20 cellular contexts compared by ENCODE assay signal in the genomic region with DNA sequence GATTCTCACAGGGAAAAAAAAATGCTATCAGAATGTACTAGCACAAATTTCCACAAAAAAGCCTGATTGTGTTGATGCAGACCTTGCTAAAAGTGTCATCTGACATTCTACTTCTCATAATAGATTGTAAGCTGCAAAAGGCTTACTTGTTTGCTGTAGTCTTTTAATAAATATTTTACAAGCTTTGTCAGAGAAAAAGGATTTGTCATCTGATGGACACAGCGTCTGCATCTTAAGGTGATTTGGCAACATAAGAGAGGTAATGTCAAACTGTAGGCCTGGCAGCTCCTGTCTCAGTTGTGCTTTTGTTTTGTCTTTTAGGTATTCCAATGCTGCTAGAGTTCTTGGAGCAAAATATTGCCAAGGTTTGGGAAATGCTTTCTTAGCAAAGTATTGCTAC.
"Had no signal": no experiment of that assay in that cellular context is flagged by ENCODE, and none has a peak within 500 bp of the region (broad histone marks: within the 10 kb centered on the region; RNA-seq: fewer than 3 reads in every experiment).

No MANE protein-coding gene starts in this region.

- DNase-seq: dermis blood vessel endothelial cell; erythroblast; foreskin melanocyte; head of caudate nucleus; kidney glomerular epithelial cell; mesendoderm; naive B cell; psoas muscle; retina; right lobe of liver; stimulated activated CD4-positive, alpha-beta T cell treated with anti-CD3 and anti-CD28 coated beads, Interleukin-4, amount 100 ng/mL, for 1 hour; stimulated activated CD8-positive, alpha-beta memory T cell treated with anti-CD3 and anti-CD28 coated beads, Interleukin-4, amount 100 ng/mL, for 48 hours; stimulated activated naive CD8-positive, alpha-beta T cell treated with anti-CD3 and anti-CD28 coated beads, Interleukin-15, amount 100 ng/mL, for 72 hours; testis; upper lobe of right lung had no signal

- ATAC-seq: psoas muscle; right lobe of liver; stimulated activated effector memory CD8-positive, alpha-beta T cell treated with anti-CD3 and anti-CD28 coated beads, Interleukin-12 subunit alpha, Interleukin-12 subunit beta, amount 100 ng/mL, for 72 hours; stimulated activated naive CD8-positive, alpha-beta T cell treated with anti-CD3 and anti-CD28 coated beads, Interleukin-15, amount 100 ng/mL, for 72 hours; upper lobe of right lung had no signal

- H3K4me1 ChIP-seq: parathyroid adenoma, psoas muscle, right lobe of liver, testis, tibial nerve, upper lobe of right lung, vagina had no signal

- H3K27ac ChIP-seq: hepatocyte, parathyroid adenoma, psoas muscle, right lobe of liver, testis, tibial nerve, upper lobe of right lung, vagina had no signal

- H3K9me3 ChIP-seq: psoas muscle, right lobe of liver, testis, tibial nerve, upper lobe of right lung, vagina had no signal

- H3K36me3 ChIP-seq: right lobe of liver, tibial nerve, upper lobe of right lung, vagina had no signal

- H2AFZ ChIP-seq: hepatocyte, parathyroid adenoma had no signal

- H3K4me2 ChIP-seq: hepatocyte had no signal

- H3K79me2 ChIP-seq: hepatocyte, parathyroid adenoma had no signal

- H3K9ac ChIP-seq: parathyroid adenoma had no signal

- H3K27me3 ChIP-seq: hepatocyte, right lobe of liver, testis, tibial nerve, upper lobe of right lung, vagina had no signal

- H3K4me3 ChIP-seq: hepatocyte, psoas muscle, right lobe of liver, testis, tibial nerve, upper lobe of right lung, vagina had no signal
